8 cellular contexts compared by ENCODE assay signal in genomic region chr2:191013876-191014652, GRCh38. TPM values are rescaled to one million over a fixed set of nuclear protein-coding genes. Genes with fewer than 3 reads are reported as not detected.
A peak's percentile ranks its signal among the peaks of the same experiment; 100 is the strongest.
DNase-seq lines count a peak whose midpoint lies in the region; TF ChIP-seq lines count a peak whose summit lies in the region.

Gene STAT1 (minus strand): TSS chr2:191014171. CDS start chr2:191010003, 4,168 bp downstream.

- peak within 1 kb of the TSS; percentile 50 for H3K27ac ChIP-seq in endodermal cell (ENCODE audit: low read depth, low read length)

- H3K36me3 ChIP-seq in endodermal cell (ENCODE audit: control insufficient read depth, insufficient read depth, low read length): peaks cover 25% of the 10 kb centered on the region

- H3K9ac ChIP-seq in endodermal cell (ENCODE audit: extremely low read depth, low read length, poor library complexity, severe bottlenecking): peak within 1 kb of the TSS; percentile 67

- no peak within 1 kb of the TSS for H3K4me3 Mint-ChIP-seq in endodermal cell

- H3K4me1 Mint-ChIP-seq in endodermal cell: no peaks in the 10 kb centered on the region

- H3K27me3 ChIP-seq in endodermal cell (ENCODE audit: control insufficient read depth, insufficient read depth, low read length, poor library complexity, severe bottlenecking): peaks cover 15% of the 10 kb centered on the region

- peaks cover 22% of the 10 kb centered on the region for H3K27me3 Mint-ChIP-seq in endodermal cell (ENCODE audit: insufficient read depth)

- no peaks in the 10 kb centered on the region for H3K4me1 ChIP-seq in endodermal cell (ENCODE audit: control insufficient read depth, insufficient read depth, low read length)

- no peaks in the 10 kb centered on the region for H3K9me3 ChIP-seq in endodermal cell (ENCODE audit: control insufficient read depth, low read length)

- peaks cover 10% of the 10 kb centered on the region for H3K36me3 Mint-ChIP-seq in endodermal cell (ENCODE audit: low read depth)

- H3K27ac Mint-ChIP-seq in endodermal cell: no peak within 1 kb of the TSS

- H3K9me3 Mint-ChIP-seq in endodermal cell: peaks cover 3% of the 10 kb centered on the region

- H3K4me3 ChIP-seq in endodermal cell (ENCODE audit: low read length): peak within 1 kb of the TSS; percentile 100

- DNase-seq in COR-L47 (lab: John Stamatoyannopoulos, UW) (peak; percentile 91), GM20000 (ENCODE audit: low spot score) (peak; percentile 97), HS-5 (ENCODE audit: low read depth) (peak; percentile 74), NOMO-1 (lab: John Stamatoyannopoulos, UW; ENCODE audit: unreplicated experiment in 2 of 2) (peak; percentile 79 to 97), endodermal cell (peak; percentile 97), mesenteric fat pad (ENCODE audit: low spot score) (peak; percentile 98)
- DNase-seq in activated CD8-positive, alpha-beta memory T cell treated with anti-CD3 and anti-CD28 coated beads for 4 hours (ENCODE audit: low read depth in 2 of 2): peak; percentile 92 to 94
- DNase-seq in stimulated activated CD8-positive, alpha-beta memory T cell treated with anti-CD3 and anti-CD28 coated beads, Interleukin-15, amount 100 ng/mL, for 1 hour (ENCODE audit: low read depth): peak; percentile 92

- whole genome bisulfite sequencing in endodermal cell (ENCODE audit: insufficient coverage in 1 of 2, insufficient read length in 1 of 2), 2 experiments: 2 to 9% methylated on average over 21 to 74 of the region's 74 CpGs

- TF ChIP-seq CTCF in GM20000 (IDR thresholded peaks at IDR 0.05; ENCODE audit: extremely low read depth, missing control alignments) (no peak), endodermal cell (conservative IDR thresholded peaks at IDR 0.05) (peak; percentile 32)

RNA-seq across cellular contexts. Expression of gene STAT1, which starts in this region (rescaled TPM):
- total RNA-seq in endodermal cell (10 to 100 TPM; 48.3 to 74.4 TPM), mesenteric fat pad (186 TPM)
- polyA plus RNA-seq in endodermal cell (2013, experiment 1 of 2): 41.6 TPM
- polyA plus RNA-seq in endodermal cell (2013, experiment 2 of 2): 42.0 TPM

Comparison
In these comparisons a context has a peak if more than half of its experiments do, and no peak if none do; other contexts are left out.
1. Peak in every context shown above with its lines: DNase-seq, H3K4me3 ChIP-seq and H3K27ac ChIP-seq.